Comparison of ENCODE assay signal across 13 cellular contexts in the genomic region with DNA sequence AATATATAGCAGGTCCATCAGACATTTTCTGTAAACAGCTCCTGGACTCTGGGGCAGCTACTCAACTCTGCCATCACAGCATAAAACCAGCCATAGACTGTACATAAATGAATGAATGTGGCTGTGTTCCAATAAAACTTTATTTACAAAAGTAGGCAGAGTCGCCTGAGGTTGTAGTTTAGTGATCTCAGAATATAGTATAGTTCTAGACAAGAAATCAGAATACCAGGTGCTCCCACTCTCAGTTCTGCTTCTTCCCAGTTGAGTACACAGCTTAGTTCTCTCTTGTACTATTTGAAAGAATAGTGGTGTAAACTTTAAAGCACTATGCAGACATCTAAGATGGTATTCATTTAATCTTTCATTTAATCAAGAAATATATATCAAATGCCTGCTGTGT. TPM values are rescaled to one million over a fixed set of nuclear protein-coding genes. Genes with fewer than 3 reads are reported as not detected.
DNase-seq lines count a peak whose midpoint lies in the region; ATAC-seq and TF ChIP-seq lines count a peak whose summit lies in the region.
"Had no signal": no experiment of that assay in that cellular context is flagged by ENCODE, and none has a peak within 500 bp of the region (broad histone marks: within the 10 kb centered on the region; RNA-seq: fewer than 3 reads in every experiment).

No MANE protein-coding gene starts in this region.

- H3K36me3 ChIP-seq in CD4-positive, alpha-beta memory T cell (ENCODE audit: insufficient read depth, low read length), result no peaks in the 10 kb centered on the region
- H3K36me3 ChIP-seq in OCI-LY3 (replicated peaks; ENCODE audit: low read depth, low read length) (no peaks in the 10 kb centered on the region), vagina (no peaks in the 10 kb centered on the region)

- H3K27ac Mint-ChIP-seq in CD4-positive, alpha-beta memory T cell, result peak overlapping the region in 5 of 7 donors; percentile 22 to 82 (median 51)

- no peak overlapping the region for H3K4me3 ChIP-seq in CD4-positive, alpha-beta memory T cell (ENCODE audit: low read length in 2 of 2)
- H3K4me3 ChIP-seq in OCI-LY3 (ENCODE audit: low read length), result peak overlapping the region; percentile 67
- no peak overlapping the region for H3K4me3 ChIP-seq in vagina

- no peak for TF ChIP-seq POLR2A in vagina (IDR thresholded peaks at IDR 0.05)

- H4K20me1 ChIP-seq in OCI-LY3 (ENCODE audit: insufficient read depth, low read length), result no peaks in the 10 kb centered on the region

- H3K27me3 Mint-ChIP-seq in CD4-positive, alpha-beta memory T cell, result no peaks in the 10 kb centered on the region

- no peak for DNase-seq in CD4-positive, alpha-beta memory T cell
- DNase-seq in epithelial cell of prostate (ENCODE audit: low read depth, low spot score), result no peak
- no peak for DNase-seq in stimulated activated CD8-positive, alpha-beta memory T cell treated with anti-CD3 and anti-CD28 coated beads, Interleukin-4, amount 100 ng/mL, for 48 hours
- DNase-seq in left ventricle myocardium superior, result no peak
- no peak for DNase-seq in vagina (ENCODE audit: extremely low spot score in 2 of 2)
- no peak for DNase-seq in NCI-H1436 (lab: John Stamatoyannopoulos, UW)
- DNase-seq: hypothalamus, posterior cingulate gyrus had no signal

- H3K36me3 Mint-ChIP-seq in CD4-positive, alpha-beta memory T cell, result peaks cover 4 to 18% of the 10 kb centered on the region in 2 donors

- ATAC-seq in GM21526 (IDR thresholded peaks at IDR 0.05; ENCODE audit: low FRiP score, unreplicated experiment) (peak; percentile 65), left ventricle myocardium superior (no peak)
- ATAC-seq: Panc1 had no signal

- POLR2A ChIA-PET in CD4-positive, alpha-beta memory T cell (lab: Charles Lee; ENCODE audit: partially characterized antibody), result interaction anchor here (1.4 kb wide), 1 partner anchor 37 kb away, joined by 4 read pairs; the partner anchor contains the start of gene TNFSF8

- CTCF ChIA-PET in CD4-positive, alpha-beta memory T cell (lab: Charles Lee; ENCODE audit: partially characterized antibody), result interaction anchor here (0.8 kb wide), 1 partner anchor 14 kb away, joined by 3 read pairs; no protein-coding TSS in a partner anchor

- H3K9me3 ChIP-seq in CD4-positive, alpha-beta memory T cell (ENCODE audit: control insufficient read depth in 1 of 2, low read length in 2 of 2), result no peaks in the 10 kb centered on the region
- H3K9me3 ChIP-seq in OCI-LY3 (ENCODE audit: insufficient read depth, low read length) (no peaks in the 10 kb centered on the region), vagina (no peaks in the 10 kb centered on the region)

- H3K4me3 Mint-ChIP-seq in CD4-positive, alpha-beta memory T cell, result peak overlapping the region in 3 of 8 donors; percentile 26 to 51 (median 50)

- H3K9me3 Mint-ChIP-seq in CD4-positive, alpha-beta memory T cell, result peaks cover 0 to 8% (median 0%) of the 10 kb centered on the region in 8 donors

- no peaks in the 10 kb centered on the region for H3K27me3 ChIP-seq in CD4-positive, alpha-beta memory T cell (ENCODE audit: insufficient read depth, low read length)
- no peaks in the 10 kb centered on the region for H3K27me3 ChIP-seq in OCI-LY3 (ENCODE audit: low read depth, low read length)
- H3K27me3 ChIP-seq in vagina, result no peaks in the 10 kb centered on the region

- H2AFZ ChIP-seq in OCI-LY3 (ENCODE audit: low read depth, low read length), result no peak overlapping the region; the same call in 1 of the 2 replicates

- TF ChIP-seq CTCF in OCI-LY3 (IDR thresholded peaks at IDR 0.05; ENCODE audit: low read depth, low read length) (no peak), vagina (IDR thresholded peaks at IDR 0.05) (no peak)

- H3K9ac ChIP-seq in OCI-LY3 (ENCODE audit: low read length), result peak overlapping the region; percentile 86

- peaks cover 34 to 71% (median 56%) of the 10 kb centered on the region in 4 donors for H3K4me1 Mint-ChIP-seq in CD4-positive, alpha-beta memory T cell

- no peak overlapping the region for H3K27ac ChIP-seq in CD4-positive, alpha-beta memory T cell (ENCODE audit: low read depth, low read length)
- H3K27ac ChIP-seq in OCI-LY3 (ENCODE audit: low read length) (peak overlapping the region; percentile 96), epithelial cell of prostate (peak overlapping the region; percentile 88), vagina (no peak overlapping the region)

- peak overlapping the region; percentile 92 for H3K4me2 ChIP-seq in OCI-LY3 (ENCODE audit: low read length)

- intact Hi-C loops in CD4-positive, alpha-beta memory T cell (cut with micrococcal nuclease), result no loop called here
- intact Hi-C loops in left ventricle myocardium superior (cut with micrococcal nuclease), result no loop called here
- intact Hi-C loops in vagina (cut with DNase I), result no loop called here

- no peaks in the 10 kb centered on the region for H3K79me2 ChIP-seq in OCI-LY3 (ENCODE audit: low read length)

- H3K4me1 ChIP-seq in CD4-positive, alpha-beta memory T cell (ENCODE audit: insufficient read depth, low read length), result peaks cover 79% of the 10 kb centered on the region
- peaks cover 71% of the 10 kb centered on the region for H3K4me1 ChIP-seq in OCI-LY3 (ENCODE audit: low read length)
- H3K4me1 ChIP-seq in vagina, result peaks cover 13% of the 10 kb centered on the region

RNA-seq across cellular contexts. Expression of gene TNFSF8, which starts 37.2 kb away (rescaled TPM):
- total RNA-seq in CD4-positive, alpha-beta memory T cell, result 10 to 100 TPM; 43.2 to 44.2 TPM
- 100 to 1,000 TPM in 1 of 2 donors, 10 to 100 TPM in 1; 84.8 to 108 TPM for polyA plus RNA-seq in CD4-positive, alpha-beta memory T cell
- 0.77 TPM for total RNA-seq in left ventricle myocardium superior
- 4.2 TPM for total RNA-seq in vagina
- total RNA-seq: H1, lung microvascular endothelial cell had no signal
- polyA plus RNA-seq: H1 had no signal

Comparison
In these comparisons a context has a peak if more than half of its experiments do, and no peak if none do; other contexts are left out.
1. H3K27ac ChIP-seq: peak in OCI-LY3 (single experiment) and epithelial cell of prostate (single experiment); none in CD4-positive, alpha-beta memory T cell (single experiment) and vagina (single experiment).